In the genomic region with DNA sequence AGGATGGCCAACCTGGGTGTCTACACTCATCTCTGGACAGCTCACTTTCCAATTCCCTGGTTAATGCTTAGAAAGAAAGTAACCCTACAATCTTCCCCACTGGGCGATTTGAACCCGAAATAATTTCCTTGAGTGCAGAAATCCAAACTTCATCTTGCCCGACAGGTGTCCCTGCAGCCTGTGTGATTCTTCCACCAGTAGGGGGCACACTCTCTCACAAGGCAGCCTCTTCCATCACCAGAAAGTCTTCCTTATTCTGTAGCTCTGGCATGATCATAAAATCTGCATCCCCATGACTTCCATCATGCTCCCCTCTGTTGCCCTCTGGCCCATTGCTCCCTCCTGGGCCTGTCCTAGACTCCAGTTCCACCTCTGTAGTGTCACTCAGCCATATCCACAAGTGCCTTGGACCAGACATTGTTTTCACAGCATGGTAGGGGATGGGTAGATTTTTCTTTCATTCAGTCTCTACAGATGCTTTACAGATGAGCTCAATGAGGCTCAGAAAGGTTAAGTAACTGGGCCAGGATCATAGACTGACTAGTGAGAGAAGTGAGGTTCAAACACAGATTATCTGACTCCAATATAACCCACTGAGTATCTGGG, we compare ENCODE assay signal across 1 cellular context.
TF ChIP-seq lines count a peak whose summit lies in the region.

No MANE protein-coding gene starts in this region.

TF ChIP-seq in GM23338, 12 proteins besides CTCF, POLR2A, EP300 and RAD21:
- TF ChIP-seq, protein P1, sequence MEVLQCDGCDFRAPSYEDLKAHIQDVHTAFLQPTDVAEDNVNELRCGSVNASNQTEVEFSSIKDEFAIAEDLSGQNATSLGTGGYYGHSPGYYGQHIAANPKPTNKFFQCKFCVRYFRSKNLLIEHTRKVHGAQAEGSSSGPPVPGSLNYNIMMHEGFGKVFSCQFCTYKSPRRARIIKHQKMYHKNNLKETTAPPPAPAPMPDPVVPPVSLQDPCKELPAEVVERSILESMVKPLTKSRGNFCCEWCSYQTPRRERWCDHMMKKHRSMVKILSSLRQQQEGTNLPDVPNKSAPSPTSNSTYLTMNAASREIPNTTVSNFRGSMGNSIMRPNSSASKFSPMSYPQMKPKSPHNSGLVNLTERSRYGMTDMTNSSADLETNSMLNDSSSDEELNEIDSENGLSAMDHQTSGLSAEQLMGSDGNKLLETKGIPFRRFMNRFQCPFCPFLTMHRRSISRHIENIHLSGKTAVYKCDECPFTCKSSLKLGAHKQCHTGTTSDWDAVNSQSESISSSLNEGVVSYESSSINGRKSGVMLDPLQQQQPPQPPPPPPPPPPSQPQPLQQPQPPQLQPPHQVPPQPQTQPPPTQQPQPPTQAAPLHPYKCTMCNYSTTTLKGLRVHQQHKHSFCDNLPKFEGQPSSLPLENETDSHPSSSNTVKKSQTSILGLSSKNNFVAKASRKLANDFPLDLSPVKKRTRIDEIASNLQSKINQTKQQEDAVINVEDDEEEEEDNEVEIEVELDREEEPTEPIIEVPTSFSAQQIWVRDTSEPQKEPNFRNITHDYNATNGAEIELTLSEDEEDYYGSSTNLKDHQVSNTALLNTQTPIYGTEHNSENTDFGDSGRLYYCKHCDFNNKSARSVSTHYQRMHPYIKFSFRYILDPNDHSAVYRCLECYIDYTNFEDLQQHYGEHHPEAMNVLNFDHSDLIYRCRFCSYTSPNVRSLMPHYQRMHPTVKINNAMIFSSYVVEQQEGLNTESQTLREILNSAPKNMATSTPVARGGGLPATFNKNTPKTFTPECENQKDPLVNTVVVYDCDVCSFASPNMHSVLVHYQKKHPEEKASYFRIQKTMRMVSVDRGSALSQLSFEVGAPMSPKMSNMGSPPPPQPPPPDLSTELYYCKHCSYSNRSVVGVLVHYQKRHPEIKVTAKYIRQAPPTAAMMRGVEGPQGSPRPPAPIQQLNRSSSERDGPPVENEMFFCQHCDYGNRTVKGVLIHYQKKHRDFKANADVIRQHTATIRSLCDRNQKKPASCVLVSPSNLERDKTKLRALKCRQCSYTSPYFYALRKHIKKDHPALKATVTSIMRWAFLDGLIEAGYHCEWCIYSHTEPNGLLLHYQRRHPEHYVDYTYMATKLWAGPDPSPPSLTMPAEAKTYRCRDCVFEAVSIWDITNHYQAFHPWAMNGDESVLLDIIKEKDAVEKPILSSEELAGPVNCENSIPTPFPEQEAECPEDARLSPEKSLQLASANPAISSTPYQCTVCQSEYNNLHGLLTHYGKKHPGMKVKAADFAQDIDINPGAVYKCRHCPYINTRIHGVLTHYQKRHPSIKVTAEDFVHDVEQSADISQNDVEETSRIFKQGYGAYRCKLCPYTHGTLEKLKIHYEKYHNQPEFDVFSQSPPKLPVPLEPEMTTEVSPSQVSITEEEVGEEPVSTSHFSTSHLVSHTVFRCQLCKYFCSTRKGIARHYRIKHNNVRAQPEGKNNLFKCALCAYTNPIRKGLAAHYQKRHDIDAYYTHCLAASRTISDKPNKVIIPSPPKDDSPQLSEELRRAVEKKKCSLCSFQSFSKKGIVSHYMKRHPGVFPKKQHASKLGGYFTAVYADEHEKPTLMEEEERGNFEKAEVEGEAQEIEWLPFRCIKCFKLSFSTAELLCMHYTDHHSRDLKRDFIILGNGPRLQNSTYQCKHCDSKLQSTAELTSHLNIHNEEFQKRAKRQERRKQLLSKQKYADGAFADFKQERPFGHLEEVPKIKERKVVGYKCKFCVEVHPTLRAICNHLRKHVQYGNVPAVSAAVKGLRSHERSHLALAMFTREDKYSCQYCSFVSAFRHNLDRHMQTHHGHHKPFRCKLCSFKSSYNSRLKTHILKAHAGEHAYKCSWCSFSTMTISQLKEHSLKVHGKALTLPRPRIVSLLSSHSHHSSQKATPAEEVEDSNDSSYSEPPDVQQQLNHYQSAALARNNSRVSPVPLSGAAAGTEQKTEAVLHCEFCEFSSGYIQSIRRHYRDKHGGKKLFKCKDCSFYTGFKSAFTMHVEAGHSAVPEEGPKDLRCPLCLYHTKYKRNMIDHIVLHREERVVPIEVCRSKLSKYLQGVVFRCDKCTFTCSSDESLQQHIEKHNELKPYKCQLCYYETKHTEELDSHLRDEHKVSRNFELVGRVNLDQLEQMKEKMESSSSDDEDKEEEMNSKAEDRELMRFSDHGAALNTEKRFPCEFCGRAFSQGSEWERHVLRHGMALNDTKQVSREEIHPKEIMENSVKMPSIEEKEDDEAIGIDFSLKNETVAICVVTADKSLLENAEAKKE (CRISPR knock-in tag; IDR thresholded peaks at IDR 0.05), result no peak
- TF ChIP-seq, protein P2, sequence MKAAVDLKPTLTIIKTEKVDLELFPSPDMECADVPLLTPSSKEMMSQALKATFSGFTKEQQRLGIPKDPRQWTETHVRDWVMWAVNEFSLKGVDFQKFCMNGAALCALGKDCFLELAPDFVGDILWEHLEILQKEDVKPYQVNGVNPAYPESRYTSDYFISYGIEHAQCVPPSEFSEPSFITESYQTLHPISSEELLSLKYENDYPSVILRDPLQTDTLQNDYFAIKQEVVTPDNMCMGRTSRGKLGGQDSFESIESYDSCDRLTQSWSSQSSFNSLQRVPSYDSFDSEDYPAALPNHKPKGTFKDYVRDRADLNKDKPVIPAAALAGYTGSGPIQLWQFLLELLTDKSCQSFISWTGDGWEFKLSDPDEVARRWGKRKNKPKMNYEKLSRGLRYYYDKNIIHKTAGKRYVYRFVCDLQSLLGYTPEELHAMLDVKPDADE (IDR thresholded peaks at IDR 0.05), result no peak
- TF ChIP-seq ZNF331 (CRISPR knock-in tag; IDR thresholded peaks at IDR 0.05; ENCODE audit: low read depth), result no peak
- no peak for TF ChIP-seq POLR2AphosphoS5 (IDR thresholded peaks at IDR 0.05; ENCODE audit: low read depth)
- no peak for TF ChIP-seq EZH2 (IDR thresholded peaks at IDR 0.05; ENCODE audit: low read depth, unreplicated experiment)
- no peak for TF ChIP-seq JUNB (IDR thresholded peaks at IDR 0.05; ENCODE audit: unreplicated experiment)
- no peak for TF ChIP-seq NANOG (IDR thresholded peaks at IDR 0.05; ENCODE audit: borderline replicate concordance)
- no peak for TF ChIP-seq CREB1 (CRISPR knock-in tag; IDR thresholded peaks at IDR 0.05; ENCODE audit: low read depth)
- no peak for TF ChIP-seq EZH2phosphoT487 (IDR thresholded peaks at IDR 0.05; ENCODE audit: unreplicated experiment)
- TF ChIP-seq ZNF114 (CRISPR knock-in tag; IDR thresholded peaks at IDR 0.05), result no peak
- TF ChIP-seq, protein P3, sequence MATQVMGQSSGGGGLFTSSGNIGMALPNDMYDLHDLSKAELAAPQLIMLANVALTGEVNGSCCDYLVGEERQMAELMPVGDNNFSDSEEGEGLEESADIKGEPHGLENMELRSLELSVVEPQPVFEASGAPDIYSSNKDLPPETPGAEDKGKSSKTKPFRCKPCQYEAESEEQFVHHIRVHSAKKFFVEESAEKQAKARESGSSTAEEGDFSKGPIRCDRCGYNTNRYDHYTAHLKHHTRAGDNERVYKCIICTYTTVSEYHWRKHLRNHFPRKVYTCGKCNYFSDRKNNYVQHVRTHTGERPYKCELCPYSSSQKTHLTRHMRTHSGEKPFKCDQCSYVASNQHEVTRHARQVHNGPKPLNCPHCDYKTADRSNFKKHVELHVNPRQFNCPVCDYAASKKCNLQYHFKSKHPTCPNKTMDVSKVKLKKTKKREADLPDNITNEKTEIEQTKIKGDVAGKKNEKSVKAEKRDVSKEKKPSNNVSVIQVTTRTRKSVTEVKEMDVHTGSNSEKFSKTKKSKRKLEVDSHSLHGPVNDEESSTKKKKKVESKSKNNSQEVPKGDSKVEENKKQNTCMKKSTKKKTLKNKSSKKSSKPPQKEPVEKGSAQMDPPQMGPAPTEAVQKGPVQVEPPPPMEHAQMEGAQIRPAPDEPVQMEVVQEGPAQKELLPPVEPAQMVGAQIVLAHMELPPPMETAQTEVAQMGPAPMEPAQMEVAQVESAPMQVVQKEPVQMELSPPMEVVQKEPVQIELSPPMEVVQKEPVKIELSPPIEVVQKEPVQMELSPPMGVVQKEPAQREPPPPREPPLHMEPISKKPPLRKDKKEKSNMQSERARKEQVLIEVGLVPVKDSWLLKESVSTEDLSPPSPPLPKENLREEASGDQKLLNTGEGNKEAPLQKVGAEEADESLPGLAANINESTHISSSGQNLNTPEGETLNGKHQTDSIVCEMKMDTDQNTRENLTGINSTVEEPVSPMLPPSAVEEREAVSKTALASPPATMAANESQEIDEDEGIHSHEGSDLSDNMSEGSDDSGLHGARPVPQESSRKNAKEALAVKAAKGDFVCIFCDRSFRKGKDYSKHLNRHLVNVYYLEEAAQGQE (IDR thresholded peaks at IDR 0.05; ENCODE audit: unreplicated experiment), result no peak
- no peak for TF ChIP-seq STAT1 (IDR thresholded peaks at IDR 0.05; ENCODE audit: unreplicated experiment)
